16 cellular contexts compared by ENCODE assay signal in genomic region chr10:21638681-21639080, GRCh38.
"Had no signal": no experiment of that assay in that cellular context is flagged by ENCODE, and none has a peak within 500 bp of the region (broad histone marks: within the 10 kb centered on the region; RNA-seq: fewer than 3 reads in every experiment).

No MANE protein-coding gene starts in this region.

- H3K4me3 ChIP-seq: adrenal gland, dorsolateral prefrontal cortex, lung, smooth muscle cell, tibial artery, uterus had no signal

- H3K9me3 ChIP-seq: adrenal gland, neutrophil, tibial artery, uterus had no signal

- H3K27me3 ChIP-seq: adrenal gland, dorsolateral prefrontal cortex, neutrophil, tibial artery, uterus had no signal

- H3K27ac ChIP-seq: adrenal gland, dorsolateral prefrontal cortex, neutrophil, tibial artery, uterus had no signal

- H3K36me3 ChIP-seq: adrenal gland, uterus had no signal

- H3K4me1 ChIP-seq: uterus had no signal

- H3K9me3 Mint-ChIP-seq: activated T-helper 2 cell treated with anti-CD3 and anti-CD28 coated beads, Interferon-gamma antibody, Interleukin-2, Interleukin-4, amounts not matched to agents 10 μg/mL and 5 μg/mL and 100 μg/mL, durations not matched to agents 14 hours and 24 hours and 36 hours had no signal

- DNase-seq: activated CD4-positive, alpha-beta T cell treated with anti-CD3 and anti-CD28 coated beads for 4 hours; activated CD8-positive, alpha-beta memory T cell treated with anti-CD3 and anti-CD28 coated beads for 24 hours; activated naive CD4-positive, alpha-beta T cell treated with anti-CD3 and anti-CD28 coated beads, Interleukin-2, amount 50 U/mL, for 16 hours; adrenal gland; glutamatergic neuron; midbrain; right cardiac atrium; T-helper 9 cell; tibial artery; uterus had no signal

- H3K27ac Mint-ChIP-seq: activated T-helper 2 cell treated with anti-CD3 and anti-CD28 coated beads, Interferon-gamma antibody, Interleukin-2, Interleukin-4, amounts not matched to agents 10 μg/mL and 5 μg/mL and 100 μg/mL, durations not matched to agents 14 hours and 24 hours and 36 hours had no signal

- ATAC-seq: esophagus mucosa, right cardiac atrium had no signal
